ENCODE assay signal across 1 cellular context in the genomic region with DNA sequence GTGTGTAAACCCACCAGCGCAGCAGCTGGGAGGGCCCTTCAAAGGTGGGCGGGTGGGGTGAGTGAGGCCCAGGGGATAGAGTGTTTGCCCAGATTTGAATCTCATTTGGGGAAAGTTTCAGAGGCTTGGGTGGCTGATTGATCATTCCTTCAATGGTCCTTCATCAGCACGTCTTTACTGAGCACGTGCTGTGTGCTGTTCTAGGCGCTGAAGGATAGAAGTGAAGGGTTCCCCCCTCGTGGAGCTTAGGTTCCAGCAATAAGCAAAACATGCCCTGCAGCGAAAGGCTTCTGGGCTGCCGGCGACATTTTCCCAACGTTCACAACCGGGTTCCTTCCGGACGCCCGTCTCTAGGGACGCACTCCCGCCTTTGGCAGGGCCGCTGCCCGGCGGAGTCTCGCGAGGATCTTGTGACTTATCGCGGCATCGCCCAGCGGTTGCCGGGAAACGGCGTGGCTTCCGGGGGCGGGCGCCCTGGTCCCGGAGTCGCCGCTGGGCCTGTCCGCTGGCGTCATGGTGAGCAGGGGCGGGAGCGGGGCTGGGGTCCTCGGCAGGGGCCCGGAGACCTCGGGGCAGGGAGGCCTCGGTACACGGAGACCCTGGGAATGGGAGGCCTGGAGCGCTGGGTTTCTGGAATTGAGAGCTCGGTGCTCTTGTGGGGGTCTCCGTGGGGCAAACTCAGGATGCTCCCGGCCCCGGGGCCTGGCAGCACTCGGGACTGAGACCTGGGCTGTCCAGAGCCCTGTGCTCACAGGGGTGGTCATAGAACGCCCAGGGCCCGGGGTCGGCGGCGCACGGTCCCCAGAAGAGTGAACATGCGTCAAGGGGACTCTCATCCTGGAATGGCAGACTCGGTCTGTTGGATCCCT.
TF ChIP-seq lines count a peak whose summit lies in the region.

No MANE protein-coding gene starts in this region.

TF ChIP-seq in K562, 482 proteins besides CTCF, POLR2A, EP300 and RAD21 (continued from another document and continues in another):
- TF ChIP-seq ZBTB40 (IDR thresholded peaks at IDR 0.05) = peak; percentile 77; the same call in 1 of the 2 replicates
- TF ChIP-seq ZBTB40 (CRISPR knock-in tag; IDR thresholded peaks at IDR 0.05) = no peak
- TF ChIP-seq RNF2 (IDR thresholded peaks at IDR 0.05) = peak; percentile 73; the same call in 1 of the 2 replicates
- no peak; the same call in 1 of the 2 replicates for TF ChIP-seq USF1 (CRISPR knock-in tag; IDR thresholded peaks at IDR 0.05)
- no peak for TF ChIP-seq ZFPM2 (CRISPR knock-in tag; IDR thresholded peaks at IDR 0.05)
- TF ChIP-seq FOXM1 (IDR thresholded peaks at IDR 0.05; ENCODE audit: low read depth) = no peak
- 0 out of 2 replicates have a peak, but pooled peaks have one; percentile 73 for TF ChIP-seq FOXM1 (CRISPR knock-in tag; IDR thresholded peaks at IDR 0.05; ENCODE audit: low read depth)
- TF ChIP-seq, protein P1, sequence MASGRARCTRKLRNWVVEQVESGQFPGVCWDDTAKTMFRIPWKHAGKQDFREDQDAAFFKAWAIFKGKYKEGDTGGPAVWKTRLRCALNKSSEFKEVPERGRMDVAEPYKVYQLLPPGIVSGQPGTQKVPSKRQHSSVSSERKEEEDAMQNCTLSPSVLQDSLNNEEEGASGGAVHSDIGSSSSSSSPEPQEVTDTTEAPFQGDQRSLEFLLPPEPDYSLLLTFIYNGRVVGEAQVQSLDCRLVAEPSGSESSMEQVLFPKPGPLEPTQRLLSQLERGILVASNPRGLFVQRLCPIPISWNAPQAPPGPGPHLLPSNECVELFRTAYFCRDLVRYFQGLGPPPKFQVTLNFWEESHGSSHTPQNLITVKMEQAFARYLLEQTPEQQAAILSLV (tag; IDR thresholded peaks at IDR 0.05) = no peak
- TF ChIP-seq NFXL1 (CRISPR knock-in tag; IDR thresholded peaks at IDR 0.05) = no peak
- no peak for TF ChIP-seq IRF2 (CRISPR knock-in tag; IDR thresholded peaks at IDR 0.05)
- no peak for TF ChIP-seq ZNF655 (CRISPR knock-in tag; IDR thresholded peaks at IDR 0.05)
- TF ChIP-seq ZNF217 (CRISPR knock-in tag; IDR thresholded peaks at IDR 0.05) = no peak
- peak; percentile 84 for TF ChIP-seq EP400 (IDR thresholded peaks at IDR 0.05)
- TF ChIP-seq CREB1 (IDR thresholded peaks at IDR 0.05) = no peak
- TF ChIP-seq CREB1 (CRISPR knock-in tag; IDR thresholded peaks at IDR 0.05) = peak; percentile 19; the same call in 1 of the 2 replicates
- TF ChIP-seq GABPB1 (CRISPR knock-in tag; IDR thresholded peaks at IDR 0.05) = peak; percentile 89
- 0 out of 4 replicates have a peak, but pooled peaks of 1 of the 2 experiments have one; percentile 48 for TF ChIP-seq TEAD1 (CRISPR knock-in tag; IDR thresholded peaks at IDR 0.05)
- no peak for TF ChIP-seq CEBPB (tag; IDR thresholded peaks at IDR 0.05)
- no peak for TF ChIP-seq ATF1 (CRISPR knock-in tag; IDR thresholded peaks at IDR 0.05)
- peak; percentile 58 for TF ChIP-seq ATF1 (tag; IDR thresholded peaks at IDR 0.05)
- no peak for TF ChIP-seq U2AF1 (optimal IDR thresholded peaks at IDR 0.05; ENCODE audit: low read depth, low read length)
- TF ChIP-seq ZNF146 (CRISPR knock-in tag; IDR thresholded peaks at IDR 0.05; ENCODE audit: unreplicated experiment) = no peak
- TF ChIP-seq, protein P2, sequence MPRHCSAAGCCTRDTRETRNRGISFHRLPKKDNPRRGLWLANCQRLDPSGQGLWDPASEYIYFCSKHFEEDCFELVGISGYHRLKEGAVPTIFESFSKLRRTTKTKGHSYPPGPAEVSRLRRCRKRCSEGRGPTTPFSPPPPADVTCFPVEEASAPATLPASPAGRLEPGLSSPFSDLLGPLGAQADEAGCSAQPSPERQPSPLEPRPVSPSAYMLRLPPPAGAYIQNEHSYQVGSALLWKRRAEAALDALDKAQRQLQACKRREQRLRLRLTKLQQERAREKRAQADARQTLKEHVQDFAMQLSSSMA (CRISPR knock-in tag; IDR thresholded peaks at IDR 0.05) = no peak
- TF ChIP-seq, protein P3, sequence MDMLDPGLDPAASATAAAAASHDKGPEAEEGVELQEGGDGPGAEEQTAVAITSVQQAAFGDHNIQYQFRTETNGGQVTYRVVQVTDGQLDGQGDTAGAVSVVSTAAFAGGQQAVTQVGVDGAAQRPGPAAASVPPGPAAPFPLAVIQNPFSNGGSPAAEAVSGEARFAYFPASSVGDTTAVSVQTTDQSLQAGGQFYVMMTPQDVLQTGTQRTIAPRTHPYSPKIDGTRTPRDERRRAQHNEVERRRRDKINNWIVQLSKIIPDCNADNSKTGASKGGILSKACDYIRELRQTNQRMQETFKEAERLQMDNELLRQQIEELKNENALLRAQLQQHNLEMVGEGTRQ (CRISPR knock-in tag; IDR thresholded peaks at IDR 0.05) = no peak
- TF ChIP-seq ETV5 (CRISPR knock-in tag; IDR thresholded peaks at IDR 0.05; ENCODE audit: low read depth) = peak; percentile 77; the same call in 1 of the 2 replicates
- TF ChIP-seq TEAD2 (tag; IDR thresholded peaks at IDR 0.05) = 0 out of 2 replicates have a peak, but pooled peaks have one; percentile 36
- peak in 1 of 3 experiments; percentile 86; a peak in 3 of 6 replicates for TF ChIP-seq ZBTB11 (CRISPR knock-in tag; IDR thresholded peaks at IDR 0.05)
- TF ChIP-seq, protein P4, sequence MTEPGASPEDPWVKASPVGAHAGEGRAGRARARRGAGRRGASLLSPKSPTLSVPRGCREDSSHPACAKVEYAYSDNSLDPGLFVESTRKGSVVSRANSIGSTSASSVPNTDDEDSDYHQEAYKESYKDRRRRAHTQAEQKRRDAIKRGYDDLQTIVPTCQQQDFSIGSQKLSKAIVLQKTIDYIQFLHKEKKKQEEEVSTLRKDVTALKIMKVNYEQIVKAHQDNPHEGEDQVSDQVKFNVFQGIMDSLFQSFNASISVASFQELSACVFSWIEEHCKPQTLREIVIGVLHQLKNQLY (CRISPR knock-in tag; conservative IDR thresholded peaks at IDR 0.05) = no peak
- no peak for TF ChIP-seq HLTF (IDR thresholded peaks at IDR 0.05)
- TF ChIP-seq POLR2B (IDR thresholded peaks at IDR 0.05; ENCODE audit: low read depth, partially characterized antibody) = peak; percentile 62
- no peak for TF ChIP-seq CREBBP (IDR thresholded peaks at IDR 0.05; ENCODE audit: low read depth, low read length)
- TF ChIP-seq ZNF280A (IDR thresholded peaks at IDR 0.05; ENCODE audit: low read depth, partially characterized antibody) = no peak
- TF ChIP-seq RCOR1 (IDR thresholded peaks at IDR 0.05; ENCODE audit: borderline replicate concordance in 1 of 2, low read depth in 2 of 2, low read length in 2 of 2) = 0 out of 4 replicates have a peak, but pooled peaks of 1 of the 2 experiments have one; percentile 6
- TF ChIP-seq ZFX (CRISPR knock-in tag; IDR thresholded peaks at IDR 0.05) = peak; percentile 75
- TF ChIP-seq YY1 (IDR thresholded peaks at IDR 0.05; ENCODE audit: borderline replicate concordance in 1 of 3, control insufficient read depth in 1 of 3, extremely low read depth in 1 of 3, insufficient read depth in 3 of 3, insufficient read length in 1 of 3, insufficient replicate concordance in 2 of 3, low read depth in 1 of 3, low read length in 2 of 3) = peak in 2 of 3 experiments; percentile 62 to 84
- TF ChIP-seq DACH1 (IDR thresholded peaks at IDR 0.05; ENCODE audit: partially characterized antibody) = no peak
- no peak for TF ChIP-seq MAFG (tag; conservative IDR thresholded peaks at IDR 0.05)
